ENCODE assay signal across 1 cellular context in the genomic region with DNA sequence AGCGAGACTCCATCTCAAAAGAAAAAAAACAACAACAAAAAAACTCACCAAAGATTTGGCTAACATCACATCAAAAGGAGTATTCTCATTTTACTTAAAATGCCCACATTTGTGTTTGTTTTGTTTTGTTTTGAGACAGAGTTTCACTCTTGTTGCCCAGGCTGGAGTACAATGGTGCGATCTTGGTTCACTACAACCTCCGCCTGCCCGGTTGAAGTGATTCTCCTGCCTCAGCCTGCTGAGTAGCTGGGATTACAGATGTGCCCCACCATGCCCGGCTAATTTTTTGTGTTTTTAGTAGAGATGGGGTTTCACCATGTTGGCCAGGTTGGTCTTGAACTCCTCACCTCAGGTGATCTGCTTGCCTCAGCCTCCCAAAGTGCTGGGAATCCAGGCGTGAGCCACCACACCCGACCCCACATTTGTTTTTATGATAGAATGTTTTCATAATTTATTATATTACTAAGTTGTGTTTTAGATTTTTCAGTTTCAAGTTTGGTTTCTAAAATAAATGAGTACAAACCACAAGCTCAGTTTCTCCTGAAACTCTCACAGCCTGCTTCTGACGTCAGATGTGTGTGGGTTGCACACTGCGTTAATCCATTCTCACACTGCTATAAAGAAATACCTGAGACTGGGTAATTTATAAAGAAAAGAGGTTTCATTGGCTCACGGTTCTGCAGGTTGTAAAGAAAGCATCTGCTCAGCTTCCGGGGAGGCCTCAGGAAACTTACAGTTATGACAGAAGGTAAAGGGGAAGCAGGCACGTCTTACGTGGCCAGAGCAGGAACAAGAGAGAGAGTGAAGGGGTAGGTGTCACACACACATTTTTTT.
A peak's percentile ranks its signal among the peaks of the same experiment; 100 is the strongest.
TF ChIP-seq lines count a peak whose summit lies in the region.

No MANE protein-coding gene starts in this region.

TF ChIP-seq in K562, 482 proteins besides CTCF, POLR2A, EP300 and RAD21:
- TF ChIP-seq ZNF766 (CRISPR knock-in tag; conservative IDR thresholded peaks at IDR 0.05): 0 out of 2 replicates have a peak, but pooled peaks have one; percentile 30
